ENCODE assay signal across 19 cellular contexts in genomic region chr1:236164273-236164672, GRCh38. TPM values are rescaled to one million over a fixed set of nuclear protein-coding genes. Genes with fewer than 3 reads are reported as not detected.
DNase-seq lines count a peak whose midpoint lies in the region; ATAC-seq and TF ChIP-seq lines count a peak whose summit lies in the region.
"Had no signal": no experiment of that assay in that cellular context is flagged by ENCODE, and none has a peak within 500 bp of the region (broad histone marks: within the 10 kb centered on the region; RNA-seq: fewer than 3 reads in every experiment).

No MANE protein-coding gene starts in this region.

- peak; percentile 46 to 74 for ATAC-seq in left cardiac atrium
- ATAC-seq: activated CD4-positive, CD25-positive, alpha-beta regulatory T cell treated with anti-CD3 and anti-CD28 coated beads, Interleukin-2, amount 50 U/mL, for 24 hours; naive thymus-derived CD8-positive, alpha-beta T cell had no signal

- H3K4me1 Mint-ChIP-seq in activated CD4-positive, alpha-beta T cell treated with anti-CD3 and anti-CD28 coated beads, Interleukin-2, amount 10 ng/mL, durations not matched to agents 24 days and 14 days, result peaks cover 12% of the 10 kb centered on the region

- H3K27me3 Mint-ChIP-seq in activated CD4-positive, alpha-beta T cell treated with anti-CD3 and anti-CD28 coated beads, Interleukin-2, amount 10 ng/mL, durations not matched to agents 24 days and 14 days, result no peaks in the 10 kb centered on the region
- H3K27me3 Mint-ChIP-seq: activated naive CD4-positive, alpha-beta T cell treated with anti-CD3 and anti-CD28 coated beads, Interleukin-2, amount 50 U/mL, for 24 hours; naive thymus-derived CD8-positive, alpha-beta T cell had no signal

- peak overlapping the region; percentile 72 for H3K27ac ChIP-seq in VCaP
- peak overlapping the region in 2 of 8 donors; percentile 28 to 38 for H3K27ac ChIP-seq in spleen
- H3K27ac ChIP-seq: pancreas, thoracic aorta had no signal

- peaks cover 0 to 35% (median 24%) of the 10 kb centered on the region in 8 donors for H3K9me3 ChIP-seq in spleen
- H3K9me3 ChIP-seq: pancreas had no signal

- peaks cover 28% of the 10 kb centered on the region for H3K9me3 Mint-ChIP-seq in activated CD4-positive, alpha-beta T cell treated with anti-CD3 and anti-CD28 coated beads, Interleukin-2, amount 10 ng/mL, durations not matched to agents 24 days and 14 days

- H3K4me1 ChIP-seq in spleen, result peaks cover 0 to 34% (median 19%) of the 10 kb centered on the region in 6 donors
- H3K4me1 ChIP-seq: pancreas had no signal

- H3K4me3 Mint-ChIP-seq in activated CD4-positive, alpha-beta T cell treated with anti-CD3 and anti-CD28 coated beads, Interleukin-2, amount 10 ng/mL, durations not matched to agents 24 days and 14 days, result no peak overlapping the region
- H3K4me3 Mint-ChIP-seq: activated naive CD4-positive, alpha-beta T cell treated with anti-CD3 and anti-CD28 coated beads, Interleukin-2, amount 50 U/mL, for 24 hours had no signal

- H3K36me3 Mint-ChIP-seq in activated CD4-positive, alpha-beta T cell treated with anti-CD3 and anti-CD28 coated beads, Interleukin-2, amount 10 ng/mL, durations not matched to agents 24 days and 14 days (ENCODE audit: low read depth), result peaks cover 25% of the 10 kb centered on the region

- no peak for DNase-seq in activated CD4-positive, alpha-beta T cell treated with anti-CD3 and anti-CD28 coated beads, Interleukin-2, amount 10 ng/mL, durations not matched to agents 24 days and 14 days
- no peak for DNase-seq in activated CD4-positive, alpha-beta T cell treated with anti-CD3 and anti-CD28 coated beads for 4 hours
- DNase-seq in left cardiac atrium (no peak), spleen (peak; percentile 82), SKM-1 (lab: John Stamatoyannopoulos, UW; ENCODE audit: unreplicated experiment) (no peak), GM10266 (ENCODE audit: extremely low spot score) (no peak)
- DNase-seq in stimulated activated CD4-positive, alpha-beta T cell treated with anti-CD3 and anti-CD28 coated beads, Interleukin-12 subunit alpha, Interleukin-12 subunit beta, amount 100 ng/mL, for 4 hours, result no peak
- DNase-seq: 8988T; activated CD8-positive, alpha-beta memory T cell treated with anti-CD3 and anti-CD28 coated beads for 24 hours; DMS79; kidney glomerular epithelial cell; naive thymus-derived CD8-positive, alpha-beta T cell; NCI-H1694; NCI-H774 had no signal

- intact Hi-C loops in activated CD4-positive, alpha-beta T cell treated with anti-CD3 and anti-CD28 coated beads, Interleukin-2, amount 10 ng/mL, durations not matched to agents 24 days and 14 days (cut with micrococcal nuclease), result no loop called here
- intact Hi-C loops in left cardiac atrium (cut with DNase I), result no loop called here
- intact Hi-C loops in spleen (cut with DNase I; ENCODE audit: low total_unique reads), result no loop called here

- 68 to 79% (median 78%) methylated on average over 7 of the region's 7 CpGs for WGBS in spleen, 5 donors

- H3K4me3 ChIP-seq in spleen, result no peak overlapping the region
- H3K4me3 ChIP-seq: pancreas, thoracic aorta had no signal

- H3K27ac Mint-ChIP-seq in activated CD4-positive, alpha-beta T cell treated with anti-CD3 and anti-CD28 coated beads, Interleukin-2, amount 10 ng/mL, durations not matched to agents 24 days and 14 days, result peak overlapping the region; percentile 70

- TF ChIP-seq POLR2A in spleen (IDR thresholded peaks at IDR 0.05), result no peak

- H3K27me3 ChIP-seq in spleen (replicated peaks in 1 of 7), result no peaks in the 10 kb centered on the region
- H3K27me3 ChIP-seq: pancreas had no signal

- TF ChIP-seq CTCF in VCaP (conservative IDR thresholded peaks at IDR 0.05), result no peak
- TF ChIP-seq CTCF in spleen (IDR thresholded peaks at IDR 0.05 in 8 of 11, conservative IDR thresholded peaks at IDR 0.05 in 3 of 11), result no peak
- no peak for TF ChIP-seq CTCF in GM10266 (IDR thresholded peaks at IDR 0.05; ENCODE audit: control insufficient read depth, insufficient read depth, low read depth, missing control alignments)

- no peaks in the 10 kb centered on the region for H3K36me3 ChIP-seq in spleen
- H3K36me3 ChIP-seq: pancreas, thoracic aorta had no signal

RNA-seq across cellular contexts. Expression of gene GPR137B, which starts 21.9 kb away (rescaled TPM):
- 6.6 and 7.7 TPM in 2 replicates for total RNA-seq in activated CD4-positive, alpha-beta T cell treated with anti-CD3 and anti-CD28 coated beads, Interleukin-2, amount 10 ng/mL, durations not matched to agents 24 days and 14 days
- total RNA-seq in left cardiac atrium (10 to 100 TPM; 20.6 to 25.0 TPM), spleen (10 to 100 TPM; 27.9 to 54.8 (median 41.0) TPM)
- 1 to 10 TPM; 5.2 to 9.3 (median 7.2) TPM for polyA plus RNA-seq in spleen
